ENCODE assay signal across 8 cellular contexts in genomic region chr19:47745010-47745901, GRCh38. TPM values are rescaled to one million over a fixed set of nuclear protein-coding genes. Genes with fewer than 3 reads are reported as not detected.
A peak's percentile ranks its signal among the peaks of the same experiment; 100 is the strongest.
DNase-seq lines count a peak whose midpoint lies in the region; ATAC-seq, FAIRE-seq and TF ChIP-seq lines count a peak whose summit lies in the region.

NOP53 (plus strand) TSS chr19:47745546; CDS start chr19:47745560, 14 bp downstream.

- TF ChIP-seq CTCF in AG09319 (IDR thresholded peaks at IDR 0.05; ENCODE audit: low read depth, low read length) (no peak), kidney (IDR thresholded peaks at IDR 0.05; ENCODE audit: borderline replicate concordance, extremely low read depth, insufficient read depth) (no peak)

- ATAC-seq in GM19043 (IDR thresholded peaks at IDR 0.05; ENCODE audit: low read depth, unreplicated experiment) (peak; percentile 65), HG03439 (IDR thresholded peaks at IDR 0.05; ENCODE audit: unreplicated experiment) (peak; percentile 67)

- H3K36me3 ChIP-seq in kidney (ENCODE audit: control insufficient read depth in 1 of 2, insufficient read depth in 2 of 2, low read length in 2 of 2): peaks cover 11 to 23% of the 10 kb centered on the region in 2 donors

- FAIRE-seq in kidney (lab: Jason Lieb, UNC): no peak

- peak within 1 kb of the TSS; percentile 99 for H3K27ac ChIP-seq in kidney (ENCODE audit: low read depth in 2 of 2, low read length in 2 of 2)

- peak within 1 kb of the TSS; percentile 78 to 80 for H3K4me3 ChIP-seq in kidney (ENCODE audit: low read length in 2 of 2)

- DNase-seq in AG09319 (ENCODE audit: extremely low read depth, low read depth): peak; percentile 94
- peak; percentile 92 for DNase-seq in NCI-H510A treated with DMSO at 0.1 percent for 48 hours (lab: John Stamatoyannopoulos, UW)
- DNase-seq in activated CD4-positive, alpha-beta T cell treated with anti-CD3 and anti-CD28 coated beads for 1 hour: peak; percentile 96
- peak; percentile 51 to 82 for DNase-seq in cerebellar nuclear complex (lab: John Stamatoyannopoulos, UW)
- peak; percentile 98 for DNase-seq in kidney
- DNase-seq in stimulated activated CD4-positive, alpha-beta T cell treated with anti-CD3 and anti-CD28 coated beads, Interleukin-15, amount 100 ng/mL, for 1 hour (ENCODE audit: low read depth in 1 of 2, low spot score in 1 of 2): peak; percentile 93 to 94

- peaks cover 8 to 17% of the 10 kb centered on the region in 2 donors for H3K4me1 ChIP-seq in kidney (ENCODE audit: control insufficient read depth in 1 of 2, insufficient read depth in 1 of 2, low read depth in 1 of 2, low read length in 2 of 2)

- intact Hi-C loops in kidney (cut with DNase I): no loop called here

- peak within 1 kb of the TSS; percentile 73 to 80 for H3K9ac ChIP-seq in kidney (ENCODE audit: low read length in 2 of 2)

- H3K9me3 ChIP-seq in kidney (ENCODE audit: control insufficient read depth in 1 of 2, low read length in 2 of 2): no peaks in the 10 kb centered on the region

RNA-seq across cellular contexts. Expression of gene NOP53, which starts in this region (rescaled TPM):
- 305 TPM for total RNA-seq in kidney
- polyA plus RNA-seq in kidney (ENCODE audit: insufficient read depth, low read depth, low replicate concordance): 258 TPM

Comparison
In these comparisons a context has a peak if more than half of its experiments do, and no peak if none do; other contexts are left out.
1. Peak in every context shown above with its lines: DNase-seq, ATAC-seq, H3K4me3 ChIP-seq and H3K27ac ChIP-seq.